Comparison of ENCODE assay signal across 8 cellular contexts in the genomic region with DNA sequence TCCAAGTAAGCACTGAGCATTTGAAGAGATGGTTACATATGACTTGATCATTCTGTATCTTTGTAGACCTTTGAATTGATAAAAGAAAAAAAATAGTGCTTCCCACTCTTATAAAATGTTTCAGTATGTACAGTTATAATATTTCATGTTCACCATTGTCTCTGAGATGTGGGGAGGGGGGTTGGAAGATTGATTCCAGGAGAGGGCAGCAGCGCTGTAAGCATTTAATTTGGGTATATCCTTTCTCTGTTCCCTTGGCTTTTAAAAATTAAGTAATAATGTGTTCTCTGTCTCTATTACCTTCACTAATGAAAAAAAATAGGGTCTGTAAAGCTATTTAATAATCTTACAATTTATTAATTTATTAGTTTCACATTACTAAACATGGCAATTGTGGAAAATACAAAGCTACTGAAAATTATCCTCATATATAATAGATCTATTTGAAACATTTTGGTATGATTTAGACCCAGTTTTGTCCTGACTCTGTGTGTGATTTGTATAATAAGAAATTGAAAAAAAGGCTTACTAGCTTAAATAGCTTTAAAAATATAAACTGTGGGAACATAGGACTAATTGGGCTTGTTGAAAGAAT.
A peak's percentile ranks its signal among the peaks of the same experiment; 100 is the strongest.
DNase-seq lines count a peak whose midpoint lies in the region; ATAC-seq and TF ChIP-seq lines count a peak whose summit lies in the region.

No MANE protein-coding gene starts in this region.

- ATAC-seq in SK-N-SH treated with all-trans-retinoic acid at 6 μM for 48 hours (peak; percentile 56), GM19397 (IDR thresholded peaks at IDR 0.05; ENCODE audit: unreplicated experiment) (no peak), HG02642 (IDR thresholded peaks at IDR 0.05; ENCODE audit: poor library complexity, unreplicated experiment) (no peak)

- TF ChIP-seq EP300 in Ishikawa (IDR thresholded peaks at IDR 0.05; ENCODE audit: borderline replicate concordance), result no peak

- peak; percentile 36 for TF ChIP-seq RAD21 in Ishikawa (IDR thresholded peaks at IDR 0.05; ENCODE audit: low read depth)

- DNase-seq in DMS114 treated with DMSO at 0.1 percent for 48 hours (lab: John Stamatoyannopoulos, UW; ENCODE audit: unreplicated experiment) (peak; percentile 21), kidney glomerular epithelial cell (lab: John Stamatoyannopoulos, UW) (peak; percentile 56), retina (no peak), CD1c-positive myeloid dendritic cell (ENCODE audit: extremely low spot score) (no peak)

TF ChIP-seq in Ishikawa, 13 proteins besides CTCF, POLR2A, EP300 and RAD21:
- TF ChIP-seq, protein P1, sequence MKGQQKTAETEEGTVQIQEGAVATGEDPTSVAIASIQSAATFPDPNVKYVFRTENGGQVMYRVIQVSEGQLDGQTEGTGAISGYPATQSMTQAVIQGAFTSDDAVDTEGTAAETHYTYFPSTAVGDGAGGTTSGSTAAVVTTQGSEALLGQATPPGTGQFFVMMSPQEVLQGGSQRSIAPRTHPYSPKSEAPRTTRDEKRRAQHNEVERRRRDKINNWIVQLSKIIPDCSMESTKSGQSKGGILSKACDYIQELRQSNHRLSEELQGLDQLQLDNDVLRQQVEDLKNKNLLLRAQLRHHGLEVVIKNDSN (IDR thresholded peaks at IDR 0.05), result no peak
- TF ChIP-seq YY1 (IDR thresholded peaks at IDR 0.05; ENCODE audit: low read depth) (no peak), TEAD4 (IDR thresholded peaks at IDR 0.05) (no peak), EGR1 (IDR thresholded peaks at IDR 0.05) (no peak), FOXM1 (IDR thresholded peaks at IDR 0.05; ENCODE audit: borderline replicate concordance, low read depth) (no peak), TCF12 (IDR thresholded peaks at IDR 0.05; ENCODE audit: low read depth) (no peak), CREB1 (IDR thresholded peaks at IDR 0.05; ENCODE audit: low read depth) (no peak), ZBTB7A (IDR thresholded peaks at IDR 0.05; ENCODE audit: low read depth) (no peak), NFIC (IDR thresholded peaks at IDR 0.05) (no peak), CEBPB (IDR thresholded peaks at IDR 0.05) (no peak)
- TF ChIP-seq, protein P2, sequence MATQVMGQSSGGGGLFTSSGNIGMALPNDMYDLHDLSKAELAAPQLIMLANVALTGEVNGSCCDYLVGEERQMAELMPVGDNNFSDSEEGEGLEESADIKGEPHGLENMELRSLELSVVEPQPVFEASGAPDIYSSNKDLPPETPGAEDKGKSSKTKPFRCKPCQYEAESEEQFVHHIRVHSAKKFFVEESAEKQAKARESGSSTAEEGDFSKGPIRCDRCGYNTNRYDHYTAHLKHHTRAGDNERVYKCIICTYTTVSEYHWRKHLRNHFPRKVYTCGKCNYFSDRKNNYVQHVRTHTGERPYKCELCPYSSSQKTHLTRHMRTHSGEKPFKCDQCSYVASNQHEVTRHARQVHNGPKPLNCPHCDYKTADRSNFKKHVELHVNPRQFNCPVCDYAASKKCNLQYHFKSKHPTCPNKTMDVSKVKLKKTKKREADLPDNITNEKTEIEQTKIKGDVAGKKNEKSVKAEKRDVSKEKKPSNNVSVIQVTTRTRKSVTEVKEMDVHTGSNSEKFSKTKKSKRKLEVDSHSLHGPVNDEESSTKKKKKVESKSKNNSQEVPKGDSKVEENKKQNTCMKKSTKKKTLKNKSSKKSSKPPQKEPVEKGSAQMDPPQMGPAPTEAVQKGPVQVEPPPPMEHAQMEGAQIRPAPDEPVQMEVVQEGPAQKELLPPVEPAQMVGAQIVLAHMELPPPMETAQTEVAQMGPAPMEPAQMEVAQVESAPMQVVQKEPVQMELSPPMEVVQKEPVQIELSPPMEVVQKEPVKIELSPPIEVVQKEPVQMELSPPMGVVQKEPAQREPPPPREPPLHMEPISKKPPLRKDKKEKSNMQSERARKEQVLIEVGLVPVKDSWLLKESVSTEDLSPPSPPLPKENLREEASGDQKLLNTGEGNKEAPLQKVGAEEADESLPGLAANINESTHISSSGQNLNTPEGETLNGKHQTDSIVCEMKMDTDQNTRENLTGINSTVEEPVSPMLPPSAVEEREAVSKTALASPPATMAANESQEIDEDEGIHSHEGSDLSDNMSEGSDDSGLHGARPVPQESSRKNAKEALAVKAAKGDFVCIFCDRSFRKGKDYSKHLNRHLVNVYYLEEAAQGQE (IDR thresholded peaks at IDR 0.05; ENCODE audit: low read depth), result no peak
- TF ChIP-seq, protein P3, sequence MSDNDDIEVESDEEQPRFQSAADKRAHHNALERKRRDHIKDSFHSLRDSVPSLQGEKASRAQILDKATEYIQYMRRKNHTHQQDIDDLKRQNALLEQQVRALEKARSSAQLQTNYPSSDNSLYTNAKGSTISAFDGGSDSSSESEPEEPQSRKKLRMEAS (IDR thresholded peaks at IDR 0.05), result no peak
TF ChIP-seq in Ishikawa: peak in this region for 0.

TF ChIP-seq in SK-N-SH treated with all-trans-retinoic acid at 6 μM for 48 hours, 23 proteins besides CTCF, POLR2A, EP300 and RAD21 (continues in another document):
- TF ChIP-seq, protein P4, sequence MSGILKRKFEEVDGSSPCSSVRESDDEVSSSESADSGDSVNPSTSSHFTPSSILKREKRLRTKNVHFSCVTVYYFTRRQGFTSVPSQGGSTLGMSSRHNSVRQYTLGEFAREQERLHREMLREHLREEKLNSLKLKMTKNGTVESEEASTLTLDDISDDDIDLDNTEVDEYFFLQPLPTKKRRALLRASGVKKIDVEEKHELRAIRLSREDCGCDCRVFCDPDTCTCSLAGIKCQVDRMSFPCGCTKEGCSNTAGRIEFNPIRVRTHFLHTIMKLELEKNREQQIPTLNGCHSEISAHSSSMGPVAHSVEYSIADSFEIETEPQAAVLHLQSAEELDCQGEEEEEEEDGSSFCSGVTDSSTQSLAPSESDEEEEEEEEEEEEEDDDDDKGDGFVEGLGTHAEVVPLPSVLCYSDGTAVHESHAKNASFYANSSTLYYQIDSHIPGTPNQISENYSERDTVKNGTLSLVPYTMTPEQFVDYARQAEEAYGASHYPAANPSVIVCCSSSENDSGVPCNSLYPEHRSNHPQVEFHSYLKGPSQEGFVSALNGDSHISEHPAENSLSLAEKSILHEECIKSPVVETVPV (CRISPR knock-in tag; IDR thresholded peaks at IDR 0.05), result no peak
- no peak for TF ChIP-seq ESRRG (CRISPR knock-in tag; IDR thresholded peaks at IDR 0.05)
- TF ChIP-seq, protein P5, sequence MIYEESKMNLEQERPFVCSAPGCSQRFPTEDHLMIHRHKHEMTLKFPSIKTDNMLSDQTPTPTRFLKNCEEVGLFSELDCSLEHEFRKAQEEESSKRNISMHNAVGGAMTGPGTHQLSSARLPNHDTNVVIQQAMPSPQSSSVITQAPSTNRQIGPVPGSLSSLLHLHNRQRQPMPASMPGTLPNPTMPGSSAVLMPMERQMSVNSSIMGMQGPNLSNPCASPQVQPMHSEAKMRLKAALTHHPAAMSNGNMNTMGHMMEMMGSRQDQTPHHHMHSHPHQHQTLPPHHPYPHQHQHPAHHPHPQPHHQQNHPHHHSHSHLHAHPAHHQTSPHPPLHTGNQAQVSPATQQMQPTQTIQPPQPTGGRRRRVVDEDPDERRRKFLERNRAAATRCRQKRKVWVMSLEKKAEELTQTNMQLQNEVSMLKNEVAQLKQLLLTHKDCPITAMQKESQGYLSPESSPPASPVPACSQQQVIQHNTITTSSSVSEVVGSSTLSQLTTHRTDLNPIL (CRISPR knock-in tag; IDR thresholded peaks at IDR 0.05; ENCODE audit: low read depth), result no peak
- TF ChIP-seq ZNF565 (CRISPR knock-in tag; conservative IDR thresholded peaks at IDR 0.05; ENCODE audit: low read depth), result no peak
- TF ChIP-seq GLIS3 (CRISPR knock-in tag; IDR thresholded peaks at IDR 0.05), result no peak
- TF ChIP-seq ISL1 (CRISPR knock-in tag; IDR thresholded peaks at IDR 0.05), result no peak
- TF ChIP-seq, protein P6, sequence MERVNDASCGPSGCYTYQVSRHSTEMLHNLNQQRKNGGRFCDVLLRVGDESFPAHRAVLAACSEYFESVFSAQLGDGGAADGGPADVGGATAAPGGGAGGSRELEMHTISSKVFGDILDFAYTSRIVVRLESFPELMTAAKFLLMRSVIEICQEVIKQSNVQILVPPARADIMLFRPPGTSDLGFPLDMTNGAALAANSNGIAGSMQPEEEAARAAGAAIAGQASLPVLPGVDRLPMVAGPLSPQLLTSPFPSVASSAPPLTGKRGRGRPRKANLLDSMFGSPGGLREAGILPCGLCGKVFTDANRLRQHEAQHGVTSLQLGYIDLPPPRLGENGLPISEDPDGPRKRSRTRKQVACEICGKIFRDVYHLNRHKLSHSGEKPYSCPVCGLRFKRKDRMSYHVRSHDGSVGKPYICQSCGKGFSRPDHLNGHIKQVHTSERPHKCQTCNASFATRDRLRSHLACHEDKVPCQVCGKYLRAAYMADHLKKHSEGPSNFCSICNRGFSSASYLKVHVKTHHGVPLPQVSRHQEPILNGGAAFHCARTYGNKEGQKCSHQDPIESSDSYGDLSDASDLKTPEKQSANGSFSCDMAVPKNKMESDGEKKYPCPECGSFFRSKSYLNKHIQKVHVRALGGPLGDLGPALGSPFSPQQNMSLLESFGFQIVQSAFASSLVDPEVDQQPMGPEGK (CRISPR knock-in tag; IDR thresholded peaks at IDR 0.05; ENCODE audit: borderline replicate concordance), result no peak
- TF ChIP-seq TOX (CRISPR knock-in tag; IDR thresholded peaks at IDR 0.05; ENCODE audit: borderline replicate concordance), result no peak
- TF ChIP-seq OSR1 (CRISPR knock-in tag; IDR thresholded peaks at IDR 0.05), result no peak
- no peak for TF ChIP-seq PPARA (CRISPR knock-in tag; IDR thresholded peaks at IDR 0.05; ENCODE audit: borderline replicate concordance)
- TF ChIP-seq ZNF8 (CRISPR knock-in tag; IDR thresholded peaks at IDR 0.05), result no peak
- no peak for TF ChIP-seq RARB (CRISPR knock-in tag; IDR thresholded peaks at IDR 0.05)

Comparison
In these comparisons a context has a peak if more than half of its experiments do, and no peak if none do; other contexts are left out.
1. DNase-seq: peak in DMS114 treated with DMSO at 0.1 percent for 48 hours (single experiment) and kidney glomerular epithelial cell (single experiment); none in retina (single experiment) and CD1c-positive myeloid dendritic cell (single experiment).